14 cellular contexts compared by ENCODE assay signal in genomic region chr14:101830271-101830670, GRCh38.
DNase-seq lines count a peak whose midpoint lies in the region; ATAC-seq and TF ChIP-seq lines count a peak whose summit lies in the region.
"Had no signal": no experiment of that assay in that cellular context is flagged by ENCODE, and none has a peak within 500 bp of the region (broad histone marks: within the 10 kb centered on the region; RNA-seq: fewer than 3 reads in every experiment).

No MANE protein-coding gene starts in this region.

- TF ChIP-seq CTCF in left ventricle myocardium inferior (IDR thresholded peaks at IDR 0.05; ENCODE audit: borderline replicate concordance) (no peak), Peyer's patch (IDR thresholded peaks at IDR 0.05) (no peak)

- H3K9ac ChIP-seq in muscle layer of colon (ENCODE audit: low read length) = no peak overlapping the region

- no peaks in the 10 kb centered on the region for H3K36me3 ChIP-seq in left ventricle myocardium inferior
- H3K36me3 ChIP-seq in muscle layer of colon (ENCODE audit: insufficient read depth, low read length) = no peaks in the 10 kb centered on the region
- H3K36me3 ChIP-seq in Peyer's patch = peaks cover 0 to 5% (median 0%) of the 10 kb centered on the region in 3 donors
- H3K36me3 ChIP-seq: gastrocnemius medialis, uterus had no signal

- intact Hi-C loops in left ventricle myocardium inferior (cut with micrococcal nuclease) = no loop called here
- intact Hi-C loops in Right ventricle myocardium superior (cut with DNase I) = no loop called here

- H3K4me3 ChIP-seq in left ventricle myocardium inferior = no peak overlapping the region
- no peak overlapping the region for H3K4me3 ChIP-seq in muscle layer of colon (ENCODE audit: low read depth in 1 of 2, low read length in 2 of 2)
- no peak overlapping the region for H3K4me3 ChIP-seq in Peyer's patch
- H3K4me3 ChIP-seq: gastrocnemius medialis, skin epidermis, uterus had no signal

- TF ChIP-seq POLR2A in Peyer's patch (IDR thresholded peaks at IDR 0.05) = no peak

- H3K9me3 ChIP-seq in left ventricle myocardium inferior (replicated peaks) = no peaks in the 10 kb centered on the region
- no peaks in the 10 kb centered on the region for H3K9me3 ChIP-seq in muscle layer of colon (ENCODE audit: low read length)
- no peaks in the 10 kb centered on the region for H3K9me3 ChIP-seq in Peyer's patch
- H3K9me3 ChIP-seq: gastrocnemius medialis, uterus had no signal

- H3K27ac ChIP-seq in left ventricle myocardium inferior (replicated peaks) (peak overlapping the region; percentile 42), caudate nucleus (ENCODE audit: low read depth, low read length) (peak overlapping the region; percentile 65), muscle layer of colon (ENCODE audit: low read depth, low read length) (peak overlapping the region; percentile 40), Peyer's patch (no peak overlapping the region)
- H3K27ac ChIP-seq: gastrocnemius medialis, skin epidermis, uterus had no signal

- no peak for DNase-seq in left ventricle myocardium inferior
- DNase-seq in Right ventricle myocardium superior = no peak
- DNase-seq in caudate nucleus (lab: John Stamatoyannopoulos, UW) = peak in 26 of 61 donors; percentile 4 to 67 (median 32)
- DNase-seq in OCI-M1 (lab: John Stamatoyannopoulos, UW) = no peak
- DNase-seq in SKM-1 treated with dmso at 0.1 percent for 144 hours (lab: John Stamatoyannopoulos, UW; ENCODE audit: unreplicated experiment) = no peak
- no peak for DNase-seq in AG08395 (ENCODE audit: low spot score)
- DNase-seq in Peyer's patch = no peak
- DNase-seq: gastrocnemius medialis, NCI-H2029 treated with DMSO at 0.1 percent for 48 hours, NCI-H748 treated with DMSO at 0.1 percent for 48 hours, uterus had no signal

- H3K27me3 ChIP-seq in left ventricle myocardium inferior (ENCODE audit: low read depth) (no peaks in the 10 kb centered on the region), muscle layer of colon (ENCODE audit: control insufficient read depth in 1 of 2, insufficient read depth in 2 of 2, low read length in 2 of 2) (no peaks in the 10 kb centered on the region), Peyer's patch (no peaks in the 10 kb centered on the region)
- H3K27me3 ChIP-seq: gastrocnemius medialis, uterus had no signal

- ATAC-seq in Right ventricle myocardium superior (ENCODE audit: poor library complexity) = no peak
- ATAC-seq: gastrocnemius medialis, HCT116 had no signal

- H3K4me1 ChIP-seq in left ventricle myocardium inferior = peaks cover 98% of the 10 kb centered on the region
- peaks cover 76% of the 10 kb centered on the region for H3K4me1 ChIP-seq in muscle layer of colon (ENCODE audit: insufficient read depth, low read length)
- H3K4me1 ChIP-seq in Peyer's patch = peaks cover 0 to 26% (median 5%) of the 10 kb centered on the region in 4 donors
- H3K4me1 ChIP-seq: uterus had no signal

Comparison
In these comparisons a context has a peak if more than half of its experiments do, and no peak if none do; other contexts are left out.
1. H3K27ac ChIP-seq: peak in left ventricle myocardium inferior (single experiment), caudate nucleus (single experiment) and muscle layer of colon (single experiment); none in Peyer's patch (0 of 4).